Comparison of ENCODE assay signal across 23 cellular contexts in genomic region chr14:22884721-22885523, GRCh38. TPM values are rescaled to one million over a fixed set of nuclear protein-coding genes. Genes with fewer than 3 reads are reported as not detected.
DNase-seq lines count a peak whose midpoint lies in the region; FAIRE-seq and TF ChIP-seq lines count a peak whose summit lies in the region.
"Had no signal": no experiment of that assay in that cellular context is flagged by ENCODE, and none has a peak within 500 bp of the region (broad histone marks: within the 10 kb centered on the region; RNA-seq: fewer than 3 reads in every experiment).

No MANE protein-coding gene starts in this region.

- H3K9me3 Mint-ChIP-seq in immature natural killer cell (no peaks in the 10 kb centered on the region), osteocyte (ENCODE audit: unreplicated experiment) (no peaks in the 10 kb centered on the region)

- H3K27ac ChIP-seq in PC-9 = no peak overlapping the region
- no peak overlapping the region for H3K27ac ChIP-seq in SK-N-SH (ENCODE audit: low read depth in 2 of 2, low read length in 1 of 2)
- H3K27ac ChIP-seq: 22Rv1, esophagus muscularis mucosa, gastroesophageal sphincter, skin epidermis had no signal

- H3K9ac ChIP-seq in SK-N-SH = no peak overlapping the region

- H3K4me3 Mint-ChIP-seq in immature natural killer cell (peak overlapping the region; percentile 21 to 71 (median 29)), osteocyte (ENCODE audit: unreplicated experiment) (peak overlapping the region; percentile 14)
- H3K4me3 Mint-ChIP-seq: activated CD4-positive, alpha-beta T cell treated with anti-CD3 and anti-CD28 coated beads for 36 hours had no signal

- BruUV-seq in PC-9 (replicated peaks; lab: Mats Ljungman, UMichigan) = TSS peak; percentile 19

- H3K4me2 ChIP-seq in PC-9 = no peak overlapping the region
- H3K4me2 ChIP-seq in SK-N-SH = no peak overlapping the region

- H3K36me3 Mint-ChIP-seq in immature natural killer cell (no peaks in the 10 kb centered on the region), osteocyte (ENCODE audit: unreplicated experiment) (no peaks in the 10 kb centered on the region)

- no peak for TF ChIP-seq RAD21 in SK-N-SH (IDR thresholded peaks at IDR 0.05; ENCODE audit: low read length)

- H3K4me1 ChIP-seq in PC-9 (replicated peaks; ENCODE audit: insufficient read depth) (peaks cover 7% of the 10 kb centered on the region; the same call in 1 of the 2 replicates), SK-N-SH (ENCODE audit: control insufficient read depth in 1 of 2, insufficient read depth in 2 of 2, low read depth in 1 of 2, low read length in 1 of 2) (peaks cover 8 to 45% of the 10 kb centered on the region in 2 experiments; a peak in 2 of 4 replicates)

- H3K27me3 Mint-ChIP-seq in immature natural killer cell (ENCODE audit: low read depth in 3 of 3) = peaks cover 7 to 15% (median 14%) of the 10 kb centered on the region in 3 donors
- H3K27me3 Mint-ChIP-seq in osteocyte (ENCODE audit: unreplicated experiment) = no peaks in the 10 kb centered on the region

- H2AFZ ChIP-seq in PC-9 (no peak overlapping the region), SK-N-SH (ENCODE audit: low read depth) (no peak overlapping the region)

- peaks cover 5% of the 10 kb centered on the region; the same call in 1 of the 2 replicates for H3F3A ChIP-seq in PC-9 (ENCODE audit: insufficient read depth, low read depth)
- peaks cover 4% of the 10 kb centered on the region for H3F3A ChIP-seq in SK-N-SH (replicated peaks; ENCODE audit: insufficient read depth)

- H3K4me1 Mint-ChIP-seq in immature natural killer cell (peaks cover 39 to 43% of the 10 kb centered on the region in 2 donors), osteocyte (ENCODE audit: unreplicated experiment) (peaks cover 18% of the 10 kb centered on the region)

- WGBS in SK-N-SH (ENCODE audit: low lambda C conversion rate) = 93% methylated on average over 9 of the region's 13 CpGs

- no peaks in the 10 kb centered on the region for H4K20me1 ChIP-seq in PC-9 (ENCODE audit: insufficient read depth)
- H4K20me1 ChIP-seq in SK-N-SH (ENCODE audit: insufficient read depth) = no peaks in the 10 kb centered on the region

- POLR2A ChIA-PET in PC-9 (lab: Charles Lee; ENCODE audit: unreplicated experiment) (no interaction called here), SK-N-SH (lab: Yijun Ruan, JAX) (no interaction called here)

- H3K79me2 ChIP-seq in PC-9 (ENCODE audit: low read depth) (no peaks in the 10 kb centered on the region), SK-N-SH (ENCODE audit: insufficient read depth) (peaks cover 6% of the 10 kb centered on the region; the same call in 1 of the 2 replicates)

- FAIRE-seq in D721Med (lab: Jason Lieb, UNC) = no peak

- H3K9me2 ChIP-seq in PC-9 (ENCODE audit: insufficient read depth) (no peaks in the 10 kb centered on the region), SK-N-SH (no peaks in the 10 kb centered on the region)

- H3K36me3 ChIP-seq in PC-9 (ENCODE audit: low read depth) = no peaks in the 10 kb centered on the region
- no peaks in the 10 kb centered on the region for H3K36me3 ChIP-seq in SK-N-SH (replicated peaks in 1 of 2; ENCODE audit: control insufficient read depth in 1 of 2, insufficient read depth in 2 of 2, low read length in 1 of 2)
- H3K36me3 ChIP-seq: gastroesophageal sphincter had no signal

- no peaks in the 10 kb centered on the region for H3K9me3 ChIP-seq in PC-9 (ENCODE audit: insufficient read depth, low read depth)
- no peaks in the 10 kb centered on the region for H3K9me3 ChIP-seq in SK-N-SH
- H3K9me3 ChIP-seq: esophagus muscularis mucosa, gastroesophageal sphincter had no signal

- TF ChIP-seq EP300 in SK-N-SH (IDR thresholded peaks at IDR 0.05; ENCODE audit: borderline replicate concordance in 1 of 2, low read depth in 1 of 2, low read length in 1 of 2) = no peak

- H3K27ac Mint-ChIP-seq in immature natural killer cell (peak overlapping the region in 2 of 6 donors; percentile 62 to 73), osteocyte (ENCODE audit: unreplicated experiment) (no peak overlapping the region)
- H3K27ac Mint-ChIP-seq: activated CD4-positive, alpha-beta T cell treated with anti-CD3 and anti-CD28 coated beads for 36 hours had no signal

- no peak overlapping the region for H3K4me3 ChIP-seq in PC-9
- no peak overlapping the region for H3K4me3 ChIP-seq in SK-N-SH (ENCODE audit: low read depth in 2 of 2, low read length in 1 of 2)
- H3K4me3 ChIP-seq: esophagus muscularis mucosa, gastroesophageal sphincter, skin epidermis had no signal

- TF ChIP-seq CTCF in PC-9 (conservative IDR thresholded peaks at IDR 0.05) (no peak), osteocyte (IDR thresholded peaks at IDR 0.05) (no peak), SK-N-SH (IDR thresholded peaks at IDR 0.05) (no peak), D721Med (IDR thresholded peaks at IDR 0.05; ENCODE audit: insufficient read depth, missing control alignments) (no peak)

- H3K27me3 ChIP-seq in PC-9 (ENCODE audit: insufficient read depth, low read depth) (no peaks in the 10 kb centered on the region), SK-N-SH (ENCODE audit: insufficient read depth) (no peaks in the 10 kb centered on the region)
- H3K27me3 ChIP-seq: gastroesophageal sphincter had no signal

- peak; percentile 17 for DNase-seq in DMS53 (lab: John Stamatoyannopoulos, UW)
- DNase-seq in DMS53 treated with DMSO at 0.1 percent for 48 hours (lab: John Stamatoyannopoulos, UW; ENCODE audit: unreplicated experiment) = no peak
- no peak for DNase-seq in PC-9
- no peak for DNase-seq in immature natural killer cell
- no peak for DNase-seq in osteocyte (ENCODE audit: extremely low spot score, unreplicated experiment)
- no peak for DNase-seq in SK-N-SH
- no peak for DNase-seq in mucosa of gallbladder (ENCODE audit: low spot score)
- no peak for DNase-seq in D721Med (ENCODE audit: insufficient read length, low spot score)
- DNase-seq: activated CD4-positive, alpha-beta T cell treated with anti-CD3 and anti-CD28 coated beads for 36 hours; activated CD8-positive, alpha-beta memory T cell treated with anti-CD3 and anti-CD28 coated beads, Interleukin-2, amount 50 U/mL, for 4 hours; activated gamma-delta T cell; AML-193; central memory CD4-positive, alpha-beta T cell; effector CD4-positive, alpha-beta T cell; NCI-H2029; NCI-H446 treated with DMSO at 0.1 percent for 48 hours; NK-92 treated with Interleukin-12 subunit alpha and Interleukin-12 subunit beta, amount 100 ng/mL, for 24 hours; RPMI8226; stimulated activated CD4-positive, alpha-beta T cell treated with anti-CD3 and anti-CD28 coated beads, Interleukin-4, amount 100 ng/mL, for 1 hour had no signal

- CTCF ChIA-PET in PC-9 (lab: Charles Lee) (no interaction called here), SK-N-SH (lab: Yijun Ruan, JAX) (interaction anchor here (0.6 to 13.0 kb wide), 13 partner anchors 12 to 328 kb away, joined by 3 to 96 read pairs (median 7); partner anchors contain the start of gene RBM23)

- intact Hi-C loops in PC-9 (cut with micrococcal nuclease; ENCODE audit: unreplicated experiment) = no loop called here

TF ChIP-seq in SK-N-SH, 30 proteins besides CTCF, POLR2A, EP300 and RAD21 (continues in another document):
- TF ChIP-seq CHD2 (IDR thresholded peaks at IDR 0.05; ENCODE audit: low read length, partially characterized antibody) (no peak), PBX3 (IDR thresholded peaks at IDR 0.05) (no peak), RFX5 (IDR thresholded peaks at IDR 0.05; ENCODE audit: low read length) (no peak), SIN3A (IDR thresholded peaks at IDR 0.05; ENCODE audit: borderline replicate concordance, low read depth, low read length) (no peak), FOXM1 (IDR thresholded peaks at IDR 0.05; ENCODE audit: low read depth) (no peak), MXI1 (IDR thresholded peaks at IDR 0.05; ENCODE audit: low read depth, low read length) (no peak), FOSL2 (IDR thresholded peaks at IDR 0.05; ENCODE audit: borderline replicate concordance, low read depth) (no peak)

RNA-seq across cellular contexts. Expression of gene REM2, which starts 1.9 kb away (rescaled TPM):
- 0.50 and 0.98 TPM in 2 replicates for total RNA-seq in PC-9 (2021)
- under 1 TPM; 0.22 to 0.74 (median 0.66) TPM for polyA plus RNA-seq in immature natural killer cell
- 0.18 and 0.35 TPM in 2 replicates for total RNA-seq in osteocyte
- polyA plus RNA-seq in SK-N-SH (2012; rRNA removed) = 0.26 and 0.36 TPM in 2 replicates
- polyA plus RNA-seq in SK-N-SH (2012; cell fraction: cytosol; rRNA removed) = 0.12 and 0.17 TPM in 2 replicates
- 1.2 TPM in 2 replicates for polyA plus RNA-seq in SK-N-SH (2012; cell fraction: nucleus; rRNA removed)
- 1.4 TPM for total RNA-seq in mucosa of gallbladder

RNA-seq across cellular contexts. Expression of gene LRP10, which starts 13.4 kb away (rescaled TPM):
- total RNA-seq in PC-9 (2021) (59.0 and 61.6 TPM in 2 replicates), osteocyte (171 and 182 TPM in 2 replicates), mucosa of gallbladder (315 TPM)
- polyA plus RNA-seq in immature natural killer cell (100 to 1,000 TPM in 2 of 3 donors, 10 to 100 TPM in 1; 74.6 to 146 (median 136) TPM), SK-N-SH (2012; rRNA removed) (87.8 and 117 TPM in 2 replicates)
- polyA plus RNA-seq in SK-N-SH (2012; cell fraction: cytosol; rRNA removed) = 37.3 and 79.1 TPM in 2 replicates
- polyA plus RNA-seq in SK-N-SH (2012; cell fraction: nucleus; rRNA removed) = 78.8 and 101 TPM in 2 replicates

RNA-seq across cellular contexts. Expression of gene RBM23, which starts 34.0 kb away (rescaled TPM):
- total RNA-seq in PC-9 (2021) (68.7 and 76.5 TPM in 2 replicates), osteocyte (89.4 and 93.3 TPM in 2 replicates), mucosa of gallbladder (76.5 TPM)
- polyA plus RNA-seq in immature natural killer cell (10 to 100 TPM; 80.9 to 91.9 (median 85.5) TPM), SK-N-SH (2012; rRNA removed) (52.4 and 65.5 TPM in 2 replicates)
- polyA plus RNA-seq in SK-N-SH (2012; cell fraction: cytosol; rRNA removed) = 70.3 and 76.0 TPM in 2 replicates
- 97.7 and 97.9 TPM in 2 replicates for polyA plus RNA-seq in SK-N-SH (2012; cell fraction: nucleus; rRNA removed)

RNA-seq across cellular contexts. Expression of gene PRMT5, which starts 44.3 kb away (rescaled TPM):
- total RNA-seq in PC-9 (2021) = 58.6 and 73.2 TPM in 2 replicates
- 10 to 100 TPM; 32.9 to 34.9 (median 34.7) TPM for polyA plus RNA-seq in immature natural killer cell
- total RNA-seq in osteocyte = 58.4 and 68.4 TPM in 2 replicates
- polyA plus RNA-seq in SK-N-SH (2012; rRNA removed) = 132 and 174 TPM in 2 replicates
- polyA plus RNA-seq in SK-N-SH (2012; cell fraction: cytosol; rRNA removed) = 103 and 123 TPM in 2 replicates
- polyA plus RNA-seq in SK-N-SH (2012; cell fraction: nucleus; rRNA removed) = 158 and 224 TPM in 2 replicates
- 51.0 TPM for total RNA-seq in mucosa of gallbladder

RNA-seq across cellular contexts. Expression of gene MMP14, which starts 48.5 kb away (rescaled TPM):
- total RNA-seq in PC-9 (2021) (22.4 and 34.8 TPM in 2 replicates), osteocyte (490 and 518 TPM in 2 replicates), mucosa of gallbladder (222 TPM)
- polyA plus RNA-seq in immature natural killer cell (not detected), SK-N-SH (2012; rRNA removed) (139 and 142 TPM in 2 replicates)
- polyA plus RNA-seq in SK-N-SH (2012; cell fraction: cytosol; rRNA removed) = 63.7 and 87.9 TPM in 2 replicates
- polyA plus RNA-seq in SK-N-SH (2012; cell fraction: nucleus; rRNA removed) = 217 and 306 TPM in 2 replicates
